ENCODE assay signal across 14 cellular contexts in genomic region chr20:41275181-41275793, GRCh38. TPM values are rescaled to one million over a fixed set of nuclear protein-coding genes. Genes with fewer than 3 reads are reported as not detected.
DNase-seq lines count a peak whose midpoint lies in the region; TF ChIP-seq lines count a peak whose summit lies in the region.
"Had no signal": no experiment of that assay in that cellular context is flagged by ENCODE, and none has a peak within 500 bp of the region (broad histone marks: within the 10 kb centered on the region; RNA-seq: fewer than 3 reads in every experiment).

No MANE protein-coding gene starts in this region.

- H3K4me1 ChIP-seq in HEK293 (ENCODE audit: control insufficient read depth, insufficient read depth, low read length) (peaks cover 5% of the 10 kb centered on the region), ascending aorta (peaks cover 0 to 22% of the 10 kb centered on the region in 2 donors)
- H3K4me1 ChIP-seq: parathyroid adenoma had no signal

- CTCF ChIA-PET in HEK293 (lab: Yijun Ruan, JAX), result interaction anchor here (0.7 kb wide), 1 partner anchor 41 kb away, joined by 3 read pairs; no protein-coding TSS in a partner anchor

- H3K36me3 Mint-ChIP-seq in T-helper 2 cell treated with Interferon-gamma antibody and Interleukin-4, amounts not matched to agents 5 μg/mL and 100 μg/mL, for 36 hours (ENCODE audit: low read depth), result no peaks in the 10 kb centered on the region

- H3K9me3 ChIP-seq in HEK293 (ENCODE audit: control insufficient read depth, insufficient read depth, low read depth, low read length) (no peaks in the 10 kb centered on the region), ascending aorta (no peaks in the 10 kb centered on the region)
- H3K9me3 ChIP-seq: esophagus muscularis mucosa had no signal

- H3K27ac ChIP-seq in HEK293 (ENCODE audit: extremely low read depth, low read depth, low read length), result no peak overlapping the region
- peak overlapping the region; percentile 71 to 78 for H3K27ac ChIP-seq in ascending aorta
- H3K27ac ChIP-seq: parathyroid adenoma had no signal

- no peak overlapping the region for H3K27ac Mint-ChIP-seq in T-helper 2 cell treated with Interferon-gamma antibody and Interleukin-4, amounts not matched to agents 5 μg/mL and 100 μg/mL, for 36 hours

- H3K27me3 ChIP-seq in ascending aorta, result no peaks in the 10 kb centered on the region
- H3K27me3 ChIP-seq: esophagus muscularis mucosa had no signal

- TF ChIP-seq CTCF in HEK293 (tag by site-specific recombination; IDR thresholded peaks at IDR 0.05) (no peak), ascending aorta (IDR thresholded peaks at IDR 0.05) (no peak), foreskin fibroblast (IDR thresholded peaks at IDR 0.05; ENCODE audit: low read depth, low read length) (no peak)

- intact Hi-C loops in ascending aorta (cut with DNase I), result no loop called here

- peak in 1 of 2 donors; percentile 65 for DNase-seq in ascending aorta (ENCODE audit: low spot score in 2 of 2)
- DNase-seq in foreskin fibroblast, result peak; percentile 77 to 87
- DNase-seq in stromal cell of bone marrow (ENCODE audit: low read depth), result peak; percentile 69
- DNase-seq in T-helper 2 cell treated with Interferon-gamma antibody and Interleukin-4, amounts not matched to agents 5 μg/mL and 100 μg/mL, for 36 hours (ENCODE audit: low spot score), result no peak
- DNase-seq in islet precursor cell, result no peak
- no peak for DNase-seq in germinal center (ENCODE audit: low spot score)
- DNase-seq: Calu3; Kasumi-1; NCI-H2171; stimulated activated naive CD4-positive, alpha-beta T cell treated with Interleukin-2 at 50 U/mL for 16 hours; T1000 had no signal

- H3K4me1 Mint-ChIP-seq in T-helper 2 cell treated with Interferon-gamma antibody and Interleukin-4, amounts not matched to agents 5 μg/mL and 100 μg/mL, for 36 hours (ENCODE audit: low read depth), result no peaks in the 10 kb centered on the region

- no peak overlapping the region for H3K4me3 Mint-ChIP-seq in T-helper 2 cell treated with Interferon-gamma antibody and Interleukin-4, amounts not matched to agents 5 μg/mL and 100 μg/mL, for 36 hours

- H3K4me3 ChIP-seq in HEK293 (ENCODE audit: low read depth, low read length) (no peak overlapping the region), ascending aorta (no peak overlapping the region), foreskin fibroblast (ENCODE audit: low read depth in 1 of 2, low read length in 2 of 2) (no peak overlapping the region)
- H3K4me3 ChIP-seq: esophagus muscularis mucosa had no signal

- H3K27me3 Mint-ChIP-seq in T-helper 2 cell treated with Interferon-gamma antibody and Interleukin-4, amounts not matched to agents 5 μg/mL and 100 μg/mL, for 36 hours (ENCODE audit: low read depth), result peaks cover 6% of the 10 kb centered on the region

- no peaks in the 10 kb centered on the region for H3K9me3 Mint-ChIP-seq in T-helper 2 cell treated with Interferon-gamma antibody and Interleukin-4, amounts not matched to agents 5 μg/mL and 100 μg/mL, for 36 hours

- H3K36me3 ChIP-seq in HEK293 (ENCODE audit: control insufficient read depth in 2 of 2, insufficient read depth in 1 of 2, low read length in 2 of 2), result no peaks in the 10 kb centered on the region
- H3K36me3 ChIP-seq in ascending aorta, result no peaks in the 10 kb centered on the region
- H3K36me3 ChIP-seq: esophagus muscularis mucosa had no signal

- POLR2A ChIA-PET in HEK293 (lab: Yijun Ruan, JAX), result interaction anchor here (0.6 kb wide), 1 partner anchor 65 kb away, joined by 4 read pairs; the partner anchor contains the start of gene LPIN3

TF ChIP-seq in HEK293, 187 proteins besides CTCF, POLR2A, EP300 and RAD21:
- TF ChIP-seq ZBTB48 (tag by site-specific recombination; IDR thresholded peaks at IDR 0.05) (no peak), PRDM6 (tag by site-specific recombination; IDR thresholded peaks at IDR 0.05) (peak; percentile 33; the same call in 1 of the 2 replicates), ZSCAN23 (tag by site-specific recombination; IDR thresholded peaks at IDR 0.05) (no peak)

RNA-seq across cellular contexts. Expression of gene ZHX3, which starts 42.2 kb away (rescaled TPM):
- total RNA-seq in ascending aorta, result 53.3 TPM

Comparison
In these comparisons a context has a peak if more than half of its experiments do, and no peak if none do; other contexts are left out.
1. DNase-seq: peak in foreskin fibroblast (2 of 2) and stromal cell of bone marrow (single experiment); none in T-helper 2 cell treated with Interferon-gamma antibody and Interleukin-4, amounts not matched to agents 5 μg/mL and 100 μg/mL, for 36 hours (single experiment), islet precursor cell (single experiment) and germinal center (single experiment).